In the genomic region with DNA sequence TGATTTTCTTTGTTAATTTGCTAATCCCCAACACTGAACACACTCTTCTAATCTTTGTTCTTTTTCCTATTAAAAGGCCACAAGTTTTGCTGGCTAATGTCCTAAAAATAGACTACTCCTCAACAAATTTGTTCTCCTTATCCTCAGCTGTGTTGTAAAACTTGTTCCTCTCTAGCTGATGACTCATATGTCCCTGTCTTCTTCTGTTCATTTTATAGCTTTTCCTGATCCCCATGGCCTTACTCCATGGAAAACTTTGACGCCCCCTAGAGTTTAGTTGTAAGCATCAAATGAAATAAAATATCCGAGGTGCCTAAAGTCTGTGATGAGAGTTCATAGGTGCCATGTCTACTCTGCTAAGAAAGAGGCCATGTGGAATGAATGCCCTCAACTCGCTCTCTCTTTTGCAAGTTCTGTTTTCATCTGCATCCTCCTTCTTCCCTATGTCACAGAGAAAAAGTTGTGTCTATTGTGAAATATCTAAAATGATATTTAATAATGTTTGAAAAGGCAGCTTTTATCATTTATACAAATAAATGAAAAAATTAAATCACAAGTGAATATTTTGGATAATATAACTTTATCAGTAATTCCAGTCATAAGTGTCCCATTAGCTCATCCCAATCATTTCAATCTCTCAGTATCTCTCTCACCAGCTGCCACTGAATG, we compare ENCODE assay signal across 1 cellular context.
TF ChIP-seq lines count a peak whose summit lies in the region.

No MANE protein-coding gene starts in this region.

TF ChIP-seq in K562, 482 proteins besides CTCF, POLR2A, EP300 and RAD21 (continued from another document and continues in another):
- TF ChIP-seq ZNF124 (CRISPR knock-in tag; IDR thresholded peaks at IDR 0.05) (no peak), PTBP1 (IDR thresholded peaks at IDR 0.05; ENCODE audit: low read depth, low read length) (no peak), RFX1 (IDR thresholded peaks at IDR 0.05) (no peak), U2AF1 (optimal IDR thresholded peaks at IDR 0.05; ENCODE audit: low read depth, low read length) (no peak), JUND (IDR thresholded peaks at IDR 0.05; ENCODE audit: borderline replicate concordance, low read depth, low read length) (peak; percentile 91), JUND (tag; IDR thresholded peaks at IDR 0.05; ENCODE audit: borderline replicate concordance, low read depth, low read length) (peak; percentile 94), PURB (CRISPR knock-in tag; IDR thresholded peaks at IDR 0.05; ENCODE audit: low read depth) (no peak), ZNF316 (IDR thresholded peaks at IDR 0.05) (no peak), SPI1 (IDR thresholded peaks at IDR 0.05; ENCODE audit: borderline replicate concordance, low read depth, low read length) (no peak), SMC3 (conservative IDR thresholded peaks at IDR 0.05; ENCODE audit: insufficient read depth, low read depth, low read length) (0 out of 2 replicates have a peak, but pooled peaks have one; percentile 17), MEF2A (IDR thresholded peaks at IDR 0.05; ENCODE audit: control insufficient read depth, low read depth, low read length) (peak; percentile 55; the same call in 1 of the 2 replicates), CEBPB (tag; IDR thresholded peaks at IDR 0.05) (peak; percentile 54), ZNF174 (CRISPR knock-in tag; IDR thresholded peaks at IDR 0.05) (no peak), NR2C2 (CRISPR knock-in tag; IDR thresholded peaks at IDR 0.05) (no peak), NR2C2 (tag; IDR thresholded peaks at IDR 0.05) (0 out of 2 replicates have a peak, but pooled peaks have one; percentile 14), JUN (IDR thresholded peaks at IDR 0.05; ENCODE audit: borderline replicate concordance, low read depth, low read length) (peak; percentile 76), JUN (CRISPR knock-in tag; IDR thresholded peaks at IDR 0.05; ENCODE audit: borderline replicate concordance) (no peak), ZNF23 (CRISPR knock-in tag; IDR thresholded peaks at IDR 0.05) (no peak), MYNN (IDR thresholded peaks at IDR 0.05) (no peak), MYNN (CRISPR knock-in tag; IDR thresholded peaks at IDR 0.05) (no peak), RCOR1 (IDR thresholded peaks at IDR 0.05; ENCODE audit: borderline replicate concordance in 1 of 2, low read depth in 2 of 2, low read length in 2 of 2) (no peak), ATF1 (CRISPR knock-in tag; IDR thresholded peaks at IDR 0.05) (no peak), ATF1 (tag; IDR thresholded peaks at IDR 0.05) (no peak), CXXC5 (CRISPR knock-in tag; IDR thresholded peaks at IDR 0.05) (no peak), CBX2 (IDR thresholded peaks at IDR 0.05; ENCODE audit: insufficient read depth, low read length, poor library complexity, severe bottlenecking) (no peak), SETDB1 (IDR thresholded peaks at IDR 0.05; ENCODE audit: low read length) (no peak), JUNB (CRISPR knock-in tag; conservative IDR thresholded peaks at IDR 0.05) (0 out of 2 replicates have a peak, but pooled peaks have one; percentile 31), CBFA2T2 (conservative IDR thresholded peaks at IDR 0.05) (no peak), CCNT2 (IDR thresholded peaks at IDR 0.05; ENCODE audit: borderline replicate concordance, extremely low read depth, insufficient read length, low read depth, low read length) (no peak), NR4A1 (CRISPR knock-in tag; IDR thresholded peaks at IDR 0.05) (no peak), NR4A1 (tag; IDR thresholded peaks at IDR 0.05) (no peak), PHTF2 (CRISPR knock-in tag; IDR thresholded peaks at IDR 0.05) (no peak), RBFOX2 (IDR thresholded peaks at IDR 0.05; ENCODE audit: low read depth, low read length) (no peak), SAP30 (IDR thresholded peaks at IDR 0.05; ENCODE audit: borderline replicate concordance, insufficient read depth, low read depth, low read length, poor library complexity, severe bottlenecking) (no peak)
- TF ChIP-seq, protein P1, sequence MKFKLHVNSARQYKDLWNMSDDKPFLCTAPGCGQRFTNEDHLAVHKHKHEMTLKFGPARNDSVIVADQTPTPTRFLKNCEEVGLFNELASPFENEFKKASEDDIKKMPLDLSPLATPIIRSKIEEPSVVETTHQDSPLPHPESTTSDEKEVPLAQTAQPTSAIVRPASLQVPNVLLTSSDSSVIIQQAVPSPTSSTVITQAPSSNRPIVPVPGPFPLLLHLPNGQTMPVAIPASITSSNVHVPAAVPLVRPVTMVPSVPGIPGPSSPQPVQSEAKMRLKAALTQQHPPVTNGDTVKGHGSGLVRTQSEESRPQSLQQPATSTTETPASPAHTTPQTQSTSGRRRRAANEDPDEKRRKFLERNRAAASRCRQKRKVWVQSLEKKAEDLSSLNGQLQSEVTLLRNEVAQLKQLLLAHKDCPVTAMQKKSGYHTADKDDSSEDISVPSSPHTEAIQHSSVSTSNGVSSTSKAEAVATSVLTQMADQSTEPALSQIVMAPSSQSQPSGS (CRISPR knock-in tag; IDR thresholded peaks at IDR 0.05), result no peak
- TF ChIP-seq, protein P2, sequence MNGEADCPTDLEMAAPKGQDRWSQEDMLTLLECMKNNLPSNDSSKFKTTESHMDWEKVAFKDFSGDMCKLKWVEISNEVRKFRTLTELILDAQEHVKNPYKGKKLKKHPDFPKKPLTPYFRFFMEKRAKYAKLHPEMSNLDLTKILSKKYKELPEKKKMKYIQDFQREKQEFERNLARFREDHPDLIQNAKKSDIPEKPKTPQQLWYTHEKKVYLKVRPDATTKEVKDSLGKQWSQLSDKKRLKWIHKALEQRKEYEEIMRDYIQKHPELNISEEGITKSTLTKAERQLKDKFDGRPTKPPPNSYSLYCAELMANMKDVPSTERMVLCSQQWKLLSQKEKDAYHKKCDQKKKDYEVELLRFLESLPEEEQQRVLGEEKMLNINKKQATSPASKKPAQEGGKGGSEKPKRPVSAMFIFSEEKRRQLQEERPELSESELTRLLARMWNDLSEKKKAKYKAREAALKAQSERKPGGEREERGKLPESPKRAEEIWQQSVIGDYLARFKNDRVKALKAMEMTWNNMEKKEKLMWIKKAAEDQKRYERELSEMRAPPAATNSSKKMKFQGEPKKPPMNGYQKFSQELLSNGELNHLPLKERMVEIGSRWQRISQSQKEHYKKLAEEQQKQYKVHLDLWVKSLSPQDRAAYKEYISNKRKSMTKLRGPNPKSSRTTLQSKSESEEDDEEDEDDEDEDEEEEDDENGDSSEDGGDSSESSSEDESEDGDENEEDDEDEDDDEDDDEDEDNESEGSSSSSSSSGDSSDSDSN (IDR thresholded peaks at IDR 0.05; ENCODE audit: borderline replicate concordance in 1 of 2, low read depth in 2 of 2, low read length in 2 of 2), result no peak
- TF ChIP-seq, protein P3, sequence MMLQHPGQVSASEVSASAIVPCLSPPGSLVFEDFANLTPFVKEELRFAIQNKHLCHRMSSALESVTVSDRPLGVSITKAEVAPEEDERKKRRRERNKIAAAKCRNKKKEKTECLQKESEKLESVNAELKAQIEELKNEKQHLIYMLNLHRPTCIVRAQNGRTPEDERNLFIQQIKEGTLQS (IDR thresholded peaks at IDR 0.05), result peak; percentile 90
- TF ChIP-seq, protein P3 (CRISPR knock-in tag; conservative IDR thresholded peaks at IDR 0.05), result no peak
- TF ChIP-seq, protein P4, sequence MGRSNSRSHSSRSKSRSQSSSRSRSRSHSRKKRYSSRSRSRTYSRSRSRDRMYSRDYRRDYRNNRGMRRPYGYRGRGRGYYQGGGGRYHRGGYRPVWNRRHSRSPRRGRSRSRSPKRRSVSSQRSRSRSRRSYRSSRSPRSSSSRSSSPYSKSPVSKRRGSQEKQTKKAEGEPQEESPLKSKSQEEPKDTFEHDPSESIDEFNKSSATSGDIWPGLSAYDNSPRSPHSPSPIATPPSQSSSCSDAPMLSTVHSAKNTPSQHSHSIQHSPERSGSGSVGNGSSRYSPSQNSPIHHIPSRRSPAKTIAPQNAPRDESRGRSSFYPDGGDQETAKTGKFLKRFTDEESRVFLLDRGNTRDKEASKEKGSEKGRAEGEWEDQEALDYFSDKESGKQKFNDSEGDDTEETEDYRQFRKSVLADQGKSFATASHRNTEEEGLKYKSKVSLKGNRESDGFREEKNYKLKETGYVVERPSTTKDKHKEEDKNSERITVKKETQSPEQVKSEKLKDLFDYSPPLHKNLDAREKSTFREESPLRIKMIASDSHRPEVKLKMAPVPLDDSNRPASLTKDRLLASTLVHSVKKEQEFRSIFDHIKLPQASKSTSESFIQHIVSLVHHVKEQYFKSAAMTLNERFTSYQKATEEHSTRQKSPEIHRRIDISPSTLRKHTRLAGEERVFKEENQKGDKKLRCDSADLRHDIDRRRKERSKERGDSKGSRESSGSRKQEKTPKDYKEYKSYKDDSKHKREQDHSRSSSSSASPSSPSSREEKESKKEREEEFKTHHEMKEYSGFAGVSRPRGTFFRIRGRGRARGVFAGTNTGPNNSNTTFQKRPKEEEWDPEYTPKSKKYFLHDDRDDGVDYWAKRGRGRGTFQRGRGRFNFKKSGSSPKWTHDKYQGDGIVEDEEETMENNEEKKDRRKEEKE (IDR thresholded peaks at IDR 0.05; ENCODE audit: borderline replicate concordance in 1 of 2, control insufficient read depth in 1 of 2, low read depth in 2 of 2, low read length in 1 of 2), result no peak
- TF ChIP-seq, protein P5, sequence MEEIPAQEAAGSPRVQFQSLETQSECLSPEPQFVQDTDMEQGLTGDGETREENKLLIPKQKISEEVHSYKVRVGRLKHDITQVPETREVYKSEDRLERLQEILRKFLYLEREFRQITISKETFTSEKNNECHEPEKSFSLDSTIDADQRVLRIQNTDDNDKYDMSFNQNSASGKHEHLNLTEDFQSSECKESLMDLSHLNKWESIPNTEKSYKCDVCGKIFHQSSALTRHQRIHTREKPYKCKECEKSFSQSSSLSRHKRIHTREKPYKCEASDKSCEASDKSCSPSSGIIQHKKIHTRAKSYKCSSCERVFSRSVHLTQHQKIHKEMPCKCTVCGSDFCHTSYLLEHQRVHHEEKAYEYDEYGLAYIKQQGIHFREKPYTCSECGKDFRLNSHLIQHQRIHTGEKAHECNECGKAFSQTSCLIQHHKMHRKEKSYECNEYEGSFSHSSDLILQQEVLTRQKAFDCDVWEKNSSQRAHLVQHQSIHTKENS (CRISPR knock-in tag; IDR thresholded peaks at IDR 0.05), result no peak
- TF ChIP-seq, protein P6, sequence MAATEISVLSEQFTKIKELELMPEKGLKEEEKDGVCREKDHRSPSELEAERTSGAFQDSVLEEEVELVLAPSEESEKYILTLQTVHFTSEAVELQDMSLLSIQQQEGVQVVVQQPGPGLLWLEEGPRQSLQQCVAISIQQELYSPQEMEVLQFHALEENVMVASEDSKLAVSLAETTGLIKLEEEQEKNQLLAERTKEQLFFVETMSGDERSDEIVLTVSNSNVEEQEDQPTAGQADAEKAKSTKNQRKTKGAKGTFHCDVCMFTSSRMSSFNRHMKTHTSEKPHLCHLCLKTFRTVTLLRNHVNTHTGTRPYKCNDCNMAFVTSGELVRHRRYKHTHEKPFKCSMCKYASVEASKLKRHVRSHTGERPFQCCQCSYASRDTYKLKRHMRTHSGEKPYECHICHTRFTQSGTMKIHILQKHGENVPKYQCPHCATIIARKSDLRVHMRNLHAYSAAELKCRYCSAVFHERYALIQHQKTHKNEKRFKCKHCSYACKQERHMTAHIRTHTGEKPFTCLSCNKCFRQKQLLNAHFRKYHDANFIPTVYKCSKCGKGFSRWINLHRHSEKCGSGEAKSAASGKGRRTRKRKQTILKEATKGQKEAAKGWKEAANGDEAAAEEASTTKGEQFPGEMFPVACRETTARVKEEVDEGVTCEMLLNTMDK (IDR thresholded peaks at IDR 0.05; ENCODE audit: borderline replicate concordance, insufficient read depth, low read depth, low read length, poor library complexity, severe bottlenecking), result peak; percentile 55
- TF ChIP-seq, protein P7, sequence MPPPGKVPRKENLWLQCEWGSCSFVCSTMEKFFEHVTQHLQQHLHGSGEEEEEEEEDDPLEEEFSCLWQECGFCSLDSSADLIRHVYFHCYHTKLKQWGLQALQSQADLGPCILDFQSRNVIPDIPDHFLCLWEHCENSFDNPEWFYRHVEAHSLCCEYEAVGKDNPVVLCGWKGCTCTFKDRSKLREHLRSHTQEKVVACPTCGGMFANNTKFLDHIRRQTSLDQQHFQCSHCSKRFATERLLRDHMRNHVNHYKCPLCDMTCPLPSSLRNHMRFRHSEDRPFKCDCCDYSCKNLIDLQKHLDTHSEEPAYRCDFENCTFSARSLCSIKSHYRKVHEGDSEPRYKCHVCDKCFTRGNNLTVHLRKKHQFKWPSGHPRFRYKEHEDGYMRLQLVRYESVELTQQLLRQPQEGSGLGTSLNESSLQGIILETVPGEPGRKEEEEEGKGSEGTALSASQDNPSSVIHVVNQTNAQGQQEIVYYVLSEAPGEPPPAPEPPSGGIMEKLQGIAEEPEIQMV (tag; conservative IDR thresholded peaks at IDR 0.05; ENCODE audit: low read depth), result no peak
- TF ChIP-seq, protein P8, sequence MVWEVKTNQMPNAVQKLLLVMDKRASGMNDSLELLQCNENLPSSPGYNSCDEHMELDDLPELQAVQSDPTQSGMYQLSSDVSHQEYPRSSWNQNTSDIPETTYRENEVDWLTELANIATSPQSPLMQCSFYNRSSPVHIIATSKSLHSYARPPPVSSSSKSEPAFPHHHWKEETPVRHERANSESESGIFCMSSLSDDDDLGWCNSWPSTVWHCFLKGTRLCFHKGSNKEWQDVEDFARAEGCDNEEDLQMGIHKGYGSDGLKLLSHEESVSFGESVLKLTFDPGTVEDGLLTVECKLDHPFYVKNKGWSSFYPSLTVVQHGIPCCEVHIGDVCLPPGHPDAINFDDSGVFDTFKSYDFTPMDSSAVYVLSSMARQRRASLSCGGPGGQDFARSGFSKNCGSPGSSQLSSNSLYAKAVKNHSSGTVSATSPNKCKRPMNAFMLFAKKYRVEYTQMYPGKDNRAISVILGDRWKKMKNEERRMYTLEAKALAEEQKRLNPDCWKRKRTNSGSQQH (CRISPR knock-in tag; IDR thresholded peaks at IDR 0.05), result no peak
- TF ChIP-seq, protein P9, sequence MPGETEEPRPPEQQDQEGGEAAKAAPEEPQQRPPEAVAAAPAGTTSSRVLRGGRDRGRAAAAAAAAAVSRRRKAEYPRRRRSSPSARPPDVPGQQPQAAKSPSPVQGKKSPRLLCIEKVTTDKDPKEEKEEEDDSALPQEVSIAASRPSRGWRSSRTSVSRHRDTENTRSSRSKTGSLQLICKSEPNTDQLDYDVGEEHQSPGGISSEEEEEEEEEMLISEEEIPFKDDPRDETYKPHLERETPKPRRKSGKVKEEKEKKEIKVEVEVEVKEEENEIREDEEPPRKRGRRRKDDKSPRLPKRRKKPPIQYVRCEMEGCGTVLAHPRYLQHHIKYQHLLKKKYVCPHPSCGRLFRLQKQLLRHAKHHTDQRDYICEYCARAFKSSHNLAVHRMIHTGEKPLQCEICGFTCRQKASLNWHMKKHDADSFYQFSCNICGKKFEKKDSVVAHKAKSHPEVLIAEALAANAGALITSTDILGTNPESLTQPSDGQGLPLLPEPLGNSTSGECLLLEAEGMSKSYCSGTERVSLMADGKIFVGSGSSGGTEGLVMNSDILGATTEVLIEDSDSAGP (CRISPR knock-in tag; IDR thresholded peaks at IDR 0.05), result no peak
